In the genomic region with DNA sequence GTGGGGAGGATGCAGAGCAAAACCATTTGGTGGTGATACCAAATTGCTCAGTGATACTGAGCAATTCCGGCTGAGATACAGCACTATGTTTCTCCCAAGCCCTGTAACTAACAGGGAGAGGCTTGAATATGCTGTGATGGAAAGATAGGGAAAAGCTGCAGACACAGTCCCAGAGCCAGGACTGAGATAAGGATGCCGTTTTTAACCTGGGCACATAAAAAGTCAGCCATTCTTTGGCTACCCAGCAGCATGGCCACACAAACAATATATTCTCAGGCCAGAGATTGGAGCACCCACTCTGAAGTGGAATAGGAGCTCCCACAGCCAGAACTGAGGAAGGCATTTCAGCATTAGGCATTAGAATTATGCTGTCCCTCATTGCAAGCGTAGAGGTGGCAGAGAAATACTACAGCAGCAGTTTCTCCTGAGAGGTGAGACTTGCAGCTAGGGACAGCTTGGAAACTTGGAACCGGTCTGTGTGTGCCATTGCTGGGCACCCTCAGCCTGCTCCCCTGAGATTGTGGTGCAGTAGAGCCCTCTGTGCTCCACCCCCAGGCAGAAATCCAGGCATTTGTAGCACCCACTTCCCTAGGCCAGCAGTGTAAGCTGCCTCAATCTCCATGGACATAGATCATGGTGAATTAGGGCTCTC, we compare ENCODE assay signal across 21 cellular contexts.
DNase-seq lines count a peak whose midpoint lies in the region; ATAC-seq, FAIRE-seq and TF ChIP-seq lines count a peak whose summit lies in the region.
"Had no signal": no experiment of that assay in that cellular context is flagged by ENCODE, and none has a peak within 500 bp of the region (broad histone marks: within the 10 kb centered on the region; RNA-seq: fewer than 3 reads in every experiment).

No MANE protein-coding gene starts in this region.

- peak; percentile 23 for FAIRE-seq in HTR-8/SVneo (lab: Jason Lieb, UNC)
- FAIRE-seq: A204.1, GM12878, H1 had no signal

- H3K9me3 ChIP-seq in left ventricle myocardium inferior (replicated peaks) (peaks cover 19% of the 10 kb centered on the region), left lung (peaks cover 0 to 19% of the 10 kb centered on the region in 2 donors)

- H3K4me3 ChIP-seq in left ventricle myocardium inferior: peak overlapping the region; percentile 12
- H3K4me3 ChIP-seq in left lung: no peak overlapping the region
- H3K4me3 ChIP-seq: BLaER1, GM12878, GM23248 had no signal

- peaks cover 9% of the 10 kb centered on the region for H3K4me1 ChIP-seq in left ventricle myocardium inferior
- H3K4me1 ChIP-seq in left lung: no peaks in the 10 kb centered on the region
- H3K4me1 ChIP-seq: BLaER1, Caco-2 had no signal

- H3K36me3 ChIP-seq in left ventricle myocardium inferior: no peaks in the 10 kb centered on the region
- H3K36me3 ChIP-seq in left lung: no peaks in the 10 kb centered on the region
- H3K36me3 ChIP-seq: BLaER1 had no signal

- TF ChIP-seq CTCF in left ventricle myocardium inferior (IDR thresholded peaks at IDR 0.05; ENCODE audit: borderline replicate concordance): no peak
- TF ChIP-seq CTCF in left lung (IDR thresholded peaks at IDR 0.05): no peak

- intact Hi-C loops in left ventricle myocardium inferior (cut with micrococcal nuclease): no loop called here
- intact Hi-C loops in left lung (cut with DNase I): no loop called here

- no peak overlapping the region for H3K27ac ChIP-seq in left ventricle myocardium inferior (replicated peaks)
- no peak overlapping the region for H3K27ac ChIP-seq in left lung
- H3K27ac ChIP-seq: BLaER1, C4-2B, GM23248 had no signal

- DNase-seq in HTR-8/SVneo (ENCODE audit: insufficient read length, low spot score) (no peak), SK-N-DZ (ENCODE audit: low spot score) (peak; percentile 43), left ventricle myocardium inferior (no peak), NCI-H774 (lab: John Stamatoyannopoulos, UW) (no peak), GM19238 (ENCODE audit: insufficient read length, low spot score) (no peak), left lung (no peak)
- DNase-seq: Caco-2; CD4-positive, CD25-positive, alpha-beta regulatory T cell; CD8-positive, alpha-beta T cell; DMS153; DMS79; EL; GDM1; GM23248; H7; HCEC 1CT had no signal

- no peaks in the 10 kb centered on the region for H3K27me3 ChIP-seq in left ventricle myocardium inferior (ENCODE audit: low read depth)
- no peaks in the 10 kb centered on the region for H3K27me3 ChIP-seq in left lung
- H3K27me3 ChIP-seq: BLaER1 had no signal

- ATAC-seq in left lung: no peak
- ATAC-seq: CD8-positive, alpha-beta T cell; GM12878 had no signal
